In the genomic region with DNA sequence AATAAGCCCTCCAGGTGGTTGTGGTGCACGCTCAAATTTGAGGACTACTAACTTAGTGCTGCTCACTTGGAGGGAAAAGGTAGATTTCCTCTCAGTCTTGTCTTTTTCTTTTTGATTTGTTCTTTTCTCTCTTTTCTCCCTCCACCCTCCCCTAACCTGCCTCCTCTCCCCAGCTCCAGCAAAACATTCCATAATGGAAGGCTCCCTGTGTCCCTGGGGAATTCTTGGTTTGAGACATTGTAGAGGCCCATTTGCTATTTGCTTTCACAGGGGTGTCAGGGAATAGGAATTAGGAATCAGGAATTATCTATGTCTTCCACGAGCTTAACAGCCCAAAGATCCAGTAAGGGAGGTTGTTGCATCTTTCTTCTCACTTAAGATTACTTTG, we compare ENCODE assay signal across 3 cellular contexts.
TF ChIP-seq lines count a peak whose summit lies in the region.

No MANE protein-coding gene starts in this region.

TF ChIP-seq in liver, 16 proteins besides CTCF, POLR2A, EP300 and RAD21:
- no peak for TF ChIP-seq FOXA1 (IDR thresholded peaks at IDR 0.05)
- no peak for TF ChIP-seq YY1 (IDR thresholded peaks at IDR 0.05)
- TF ChIP-seq RXRA (IDR thresholded peaks at IDR 0.05) = no peak
- TF ChIP-seq, protein P1, sequence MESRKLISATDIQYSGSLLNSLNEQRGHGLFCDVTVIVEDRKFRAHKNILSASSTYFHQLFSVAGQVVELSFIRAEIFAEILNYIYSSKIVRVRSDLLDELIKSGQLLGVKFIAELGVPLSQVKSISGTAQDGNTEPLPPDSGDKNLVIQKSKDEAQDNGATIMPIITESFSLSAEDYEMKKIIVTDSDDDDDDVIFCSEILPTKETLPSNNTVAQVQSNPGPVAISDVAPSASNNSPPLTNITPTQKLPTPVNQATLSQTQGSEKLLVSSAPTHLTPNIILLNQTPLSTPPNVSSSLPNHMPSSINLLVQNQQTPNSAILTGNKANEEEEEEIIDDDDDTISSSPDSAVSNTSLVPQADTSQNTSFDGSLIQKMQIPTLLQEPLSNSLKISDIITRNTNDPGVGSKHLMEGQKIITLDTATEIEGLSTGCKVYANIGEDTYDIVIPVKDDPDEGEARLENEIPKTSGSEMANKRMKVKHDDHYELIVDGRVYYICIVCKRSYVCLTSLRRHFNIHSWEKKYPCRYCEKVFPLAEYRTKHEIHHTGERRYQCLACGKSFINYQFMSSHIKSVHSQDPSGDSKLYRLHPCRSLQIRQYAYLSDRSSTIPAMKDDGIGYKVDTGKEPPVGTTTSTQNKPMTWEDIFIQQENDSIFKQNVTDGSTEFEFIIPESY (IDR thresholded peaks at IDR 0.05) = no peak
- no peak for TF ChIP-seq TAF1 (conservative IDR thresholded peaks at IDR 0.05)
- no peak for TF ChIP-seq HNF4G (IDR thresholded peaks at IDR 0.05)
- TF ChIP-seq, protein P2, sequence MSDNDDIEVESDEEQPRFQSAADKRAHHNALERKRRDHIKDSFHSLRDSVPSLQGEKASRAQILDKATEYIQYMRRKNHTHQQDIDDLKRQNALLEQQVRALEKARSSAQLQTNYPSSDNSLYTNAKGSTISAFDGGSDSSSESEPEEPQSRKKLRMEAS (IDR thresholded peaks at IDR 0.05) = no peak
- TF ChIP-seq FOXA2 (IDR thresholded peaks at IDR 0.05) = no peak
- TF ChIP-seq JUND (IDR thresholded peaks at IDR 0.05) = no peak
- TF ChIP-seq, protein P3, sequence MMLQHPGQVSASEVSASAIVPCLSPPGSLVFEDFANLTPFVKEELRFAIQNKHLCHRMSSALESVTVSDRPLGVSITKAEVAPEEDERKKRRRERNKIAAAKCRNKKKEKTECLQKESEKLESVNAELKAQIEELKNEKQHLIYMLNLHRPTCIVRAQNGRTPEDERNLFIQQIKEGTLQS (IDR thresholded peaks at IDR 0.05) = no peak
- no peak for TF ChIP-seq SP1 (IDR thresholded peaks at IDR 0.05)
- TF ChIP-seq, protein P4, sequence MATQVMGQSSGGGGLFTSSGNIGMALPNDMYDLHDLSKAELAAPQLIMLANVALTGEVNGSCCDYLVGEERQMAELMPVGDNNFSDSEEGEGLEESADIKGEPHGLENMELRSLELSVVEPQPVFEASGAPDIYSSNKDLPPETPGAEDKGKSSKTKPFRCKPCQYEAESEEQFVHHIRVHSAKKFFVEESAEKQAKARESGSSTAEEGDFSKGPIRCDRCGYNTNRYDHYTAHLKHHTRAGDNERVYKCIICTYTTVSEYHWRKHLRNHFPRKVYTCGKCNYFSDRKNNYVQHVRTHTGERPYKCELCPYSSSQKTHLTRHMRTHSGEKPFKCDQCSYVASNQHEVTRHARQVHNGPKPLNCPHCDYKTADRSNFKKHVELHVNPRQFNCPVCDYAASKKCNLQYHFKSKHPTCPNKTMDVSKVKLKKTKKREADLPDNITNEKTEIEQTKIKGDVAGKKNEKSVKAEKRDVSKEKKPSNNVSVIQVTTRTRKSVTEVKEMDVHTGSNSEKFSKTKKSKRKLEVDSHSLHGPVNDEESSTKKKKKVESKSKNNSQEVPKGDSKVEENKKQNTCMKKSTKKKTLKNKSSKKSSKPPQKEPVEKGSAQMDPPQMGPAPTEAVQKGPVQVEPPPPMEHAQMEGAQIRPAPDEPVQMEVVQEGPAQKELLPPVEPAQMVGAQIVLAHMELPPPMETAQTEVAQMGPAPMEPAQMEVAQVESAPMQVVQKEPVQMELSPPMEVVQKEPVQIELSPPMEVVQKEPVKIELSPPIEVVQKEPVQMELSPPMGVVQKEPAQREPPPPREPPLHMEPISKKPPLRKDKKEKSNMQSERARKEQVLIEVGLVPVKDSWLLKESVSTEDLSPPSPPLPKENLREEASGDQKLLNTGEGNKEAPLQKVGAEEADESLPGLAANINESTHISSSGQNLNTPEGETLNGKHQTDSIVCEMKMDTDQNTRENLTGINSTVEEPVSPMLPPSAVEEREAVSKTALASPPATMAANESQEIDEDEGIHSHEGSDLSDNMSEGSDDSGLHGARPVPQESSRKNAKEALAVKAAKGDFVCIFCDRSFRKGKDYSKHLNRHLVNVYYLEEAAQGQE (IDR thresholded peaks at IDR 0.05) = no peak
- no peak for TF ChIP-seq NR2F2 (IDR thresholded peaks at IDR 0.05)

TF ChIP-seq in HepG2, 621 proteins besides CTCF, POLR2A, EP300 and RAD21:
- TF ChIP-seq DDIT3 (CRISPR knock-in tag; IDR thresholded peaks at IDR 0.05) = no peak
- TF ChIP-seq, protein P5, sequence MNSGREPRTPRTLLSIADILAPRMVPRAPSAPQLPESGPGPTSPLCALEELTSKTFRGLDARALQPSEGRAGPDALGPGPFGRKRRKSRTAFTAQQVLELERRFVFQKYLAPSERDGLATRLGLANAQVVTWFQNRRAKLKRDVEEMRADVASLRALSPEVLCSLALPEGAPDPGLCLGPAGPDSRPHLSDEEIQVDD (CRISPR knock-in tag; IDR thresholded peaks at IDR 0.05; ENCODE audit: borderline replicate concordance) = no peak
- TF ChIP-seq THAP9 (CRISPR knock-in tag; IDR thresholded peaks at IDR 0.05; ENCODE audit: borderline replicate concordance) = no peak
- TF ChIP-seq FOXM1 (CRISPR knock-in tag; IDR thresholded peaks at IDR 0.05) = no peak
- no peak for TF ChIP-seq TCF7 (IDR thresholded peaks at IDR 0.05; ENCODE audit: low read depth)
- TF ChIP-seq GFI1 (CRISPR knock-in tag; IDR thresholded peaks at IDR 0.05; ENCODE audit: borderline replicate concordance) = no peak
- TF ChIP-seq ZFP36L1 (CRISPR knock-in tag; IDR thresholded peaks at IDR 0.05) = no peak
- TF ChIP-seq, protein P6, sequence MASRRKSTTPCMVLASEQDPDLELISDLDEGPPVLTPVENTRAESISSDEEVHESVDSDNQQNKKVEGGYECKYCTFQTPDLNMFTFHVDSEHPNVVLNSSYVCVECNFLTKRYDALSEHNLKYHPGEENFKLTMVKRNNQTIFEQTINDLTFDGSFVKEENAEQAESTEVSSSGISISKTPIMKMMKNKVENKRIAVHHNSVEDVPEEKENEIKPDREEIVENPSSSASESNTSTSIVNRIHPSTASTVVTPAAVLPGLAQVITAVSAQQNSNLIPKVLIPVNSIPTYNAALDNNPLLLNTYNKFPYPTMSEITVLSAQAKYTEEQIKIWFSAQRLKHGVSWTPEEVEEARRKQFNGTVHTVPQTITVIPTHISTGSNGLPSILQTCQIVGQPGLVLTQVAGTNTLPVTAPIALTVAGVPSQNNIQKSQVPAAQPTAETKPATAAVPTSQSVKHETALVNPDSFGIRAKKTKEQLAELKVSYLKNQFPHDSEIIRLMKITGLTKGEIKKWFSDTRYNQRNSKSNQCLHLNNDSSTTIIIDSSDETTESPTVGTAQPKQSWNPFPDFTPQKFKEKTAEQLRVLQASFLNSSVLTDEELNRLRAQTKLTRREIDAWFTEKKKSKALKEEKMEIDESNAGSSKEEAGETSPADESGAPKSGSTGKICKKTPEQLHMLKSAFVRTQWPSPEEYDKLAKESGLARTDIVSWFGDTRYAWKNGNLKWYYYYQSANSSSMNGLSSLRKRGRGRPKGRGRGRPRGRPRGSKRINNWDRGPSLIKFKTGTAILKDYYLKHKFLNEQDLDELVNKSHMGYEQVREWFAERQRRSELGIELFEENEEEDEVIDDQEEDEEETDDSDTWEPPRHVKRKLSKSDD (CRISPR knock-in tag; IDR thresholded peaks at IDR 0.05; ENCODE audit: low read depth) = no peak
- TF ChIP-seq ZNF33A (CRISPR knock-in tag; IDR thresholded peaks at IDR 0.05; ENCODE audit: borderline replicate concordance) = no peak
- TF ChIP-seq AGO2 (optimal IDR thresholded peaks at IDR 0.05; ENCODE audit: low read depth, low read length) = no peak
- no peak for TF ChIP-seq ZNF234 (CRISPR knock-in tag; conservative IDR thresholded peaks at IDR 0.05)
- TF ChIP-seq NR2F1 (CRISPR knock-in tag; IDR thresholded peaks at IDR 0.05) = no peak
- no peak for TF ChIP-seq KLF9 (CRISPR knock-in tag; IDR thresholded peaks at IDR 0.05; ENCODE audit: low read depth)
- TF ChIP-seq RXRB (CRISPR knock-in tag; IDR thresholded peaks at IDR 0.05; ENCODE audit: borderline replicate concordance) = no peak
- no peak for TF ChIP-seq NR3C1 (CRISPR knock-in tag; IDR thresholded peaks at IDR 0.05)
- no peak for TF ChIP-seq ZFP90 (CRISPR knock-in tag; IDR thresholded peaks at IDR 0.05; ENCODE audit: borderline replicate concordance)
- TF ChIP-seq ATF1 (CRISPR knock-in tag; IDR thresholded peaks at IDR 0.05) = no peak
- no peak for TF ChIP-seq ZBTB42 (CRISPR knock-in tag; IDR thresholded peaks at IDR 0.05)
TF ChIP-seq in HepG2: peak in this region for 0.

TF ChIP-seq in HEK293T, 16 proteins besides CTCF, POLR2A, EP300 and RAD21:
- TF ChIP-seq FOXA1 (IDR thresholded peaks at IDR 0.05) (no peak), ZNF384 (IDR thresholded peaks at IDR 0.05) (no peak), HDGF (IDR thresholded peaks at IDR 0.05; ENCODE audit: borderline replicate concordance) (no peak), NFRKB (IDR thresholded peaks at IDR 0.05) (no peak), FOXM1 (IDR thresholded peaks at IDR 0.05; ENCODE audit: borderline replicate concordance) (no peak)
